Comparison of ENCODE assay signal across 22 cellular contexts in the genomic region with DNA sequence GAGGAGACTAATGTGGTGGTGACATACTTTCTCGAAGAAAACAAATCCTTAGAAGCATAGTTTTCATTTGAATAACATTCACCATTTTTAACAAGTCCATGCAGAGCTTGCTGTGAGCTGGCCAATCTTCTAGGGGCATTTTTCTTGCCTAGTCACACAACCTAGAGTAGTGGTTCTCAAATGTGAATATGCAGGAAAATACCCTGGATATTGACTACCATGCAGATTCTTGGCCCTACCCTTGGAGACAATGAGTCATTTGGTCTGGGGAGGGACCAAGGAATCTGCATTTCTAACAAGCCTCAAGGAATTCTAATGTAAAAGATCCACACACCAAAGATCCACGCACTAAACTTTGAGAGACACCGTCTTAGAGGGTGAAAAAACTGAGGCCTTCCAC. TPM values are rescaled to one million over a fixed set of nuclear protein-coding genes. Genes with fewer than 3 reads are reported as not detected.
DNase-seq lines count a peak whose midpoint lies in the region; ATAC-seq, FAIRE-seq and TF ChIP-seq lines count a peak whose summit lies in the region.
"Had no signal": no experiment of that assay in that cellular context is flagged by ENCODE, and none has a peak within 500 bp of the region (broad histone marks: within the 10 kb centered on the region; RNA-seq: fewer than 3 reads in every experiment).

No MANE protein-coding gene starts in this region.

- H3K9me1 ChIP-seq in IMR-90 (ENCODE audit: insufficient read depth, low read length), result no peaks in the 10 kb centered on the region

- CTCF ChIA-PET in IMR-90 (lab: Yijun Ruan, JAX) (no interaction called here), HEK293T (lab: Yijun Ruan, JAX) (no interaction called here)

- H4K91ac ChIP-seq in IMR-90 (ENCODE audit: insufficient read depth, low read depth, low read length), result no peak overlapping the region

- H3K14ac ChIP-seq in IMR-90 (replicated peaks; ENCODE audit: low read depth, low read length), result no peak overlapping the region; the same call in 1 of the 2 replicates

- no peak overlapping the region; the same call in 1 of the 2 replicates for H2BK20ac ChIP-seq in IMR-90 (ENCODE audit: low read depth, low read length)

- H3K36me3 ChIP-seq in IMR-90 (ENCODE audit: control insufficient read depth, insufficient read depth, low read length) (peaks cover 4% of the 10 kb centered on the region; the same call in 1 of the 2 replicates), bronchial epithelial cell (ENCODE audit: control insufficient read depth, insufficient read depth, low read length) (no peaks in the 10 kb centered on the region), mesendoderm (ENCODE audit: control insufficient read depth, insufficient read depth, low read length) (no peaks in the 10 kb centered on the region)
- H3K36me3 ChIP-seq: BLaER1 treated with 17β-estradiol and CSF1 and Interleukin-3, amounts not matched to agents 10 nM and 100 nM had no signal

- H3K23ac ChIP-seq in IMR-90 (ENCODE audit: low read depth, low read length) (no peak overlapping the region), mesendoderm (ENCODE audit: low read length) (no peak overlapping the region)

- POLR2A ChIA-PET in IMR-90 (lab: Charles Lee; ENCODE audit: unreplicated experiment) (no interaction called here), HEK293T (lab: Yijun Ruan, JAX) (no interaction called here)

- BruUV-seq in IMR-90 (replicated peaks; lab: Mats Ljungman, UMichigan), result no TSS peak

- H3K56ac ChIP-seq in IMR-90 (ENCODE audit: extremely low read depth, insufficient read depth, low read length), result no peak overlapping the region
- no peak overlapping the region for H3K56ac ChIP-seq in mesendoderm (ENCODE audit: low read length)

- H3K79me2 ChIP-seq in mesendoderm (ENCODE audit: control insufficient read depth, insufficient read depth, low read length), result no peaks in the 10 kb centered on the region

- H2AFZ ChIP-seq in IMR-90 (replicated peaks; ENCODE audit: low read length, poor library complexity), result no peak overlapping the region

- H3K4ac ChIP-seq in IMR-90 (ENCODE audit: low read depth, low read length), result no peak overlapping the region
- no peak overlapping the region for H3K4ac ChIP-seq in mesendoderm (ENCODE audit: low read depth, low read length)

- H2AK5ac ChIP-seq in IMR-90 (ENCODE audit: low read depth, low read length) (no peak overlapping the region), mesendoderm (ENCODE audit: low read length) (no peak overlapping the region)

- peak; percentile 35 for ATAC-seq in IMR-90 (ENCODE audit: low read depth)
- ATAC-seq in HG03135 (IDR thresholded peaks at IDR 0.05; ENCODE audit: unreplicated experiment), result no peak

- H4K8ac ChIP-seq in IMR-90 (ENCODE audit: low read depth in 2 of 2, low read length in 2 of 2) (no peak overlapping the region), mesendoderm (ENCODE audit: low read depth, low read length) (no peak overlapping the region)

- H3K4me1 ChIP-seq in IMR-90 (ENCODE audit: control insufficient read depth, insufficient read depth, low read length) (peaks cover 6% of the 10 kb centered on the region), mesendoderm (ENCODE audit: control insufficient read depth, low read depth, low read length) (no peaks in the 10 kb centered on the region)

- no peak overlapping the region for H2BK5ac ChIP-seq in IMR-90 (ENCODE audit: low read depth, low read length, poor library complexity, severe bottlenecking)
- H2BK5ac ChIP-seq in mesendoderm (ENCODE audit: low read length), result no peak overlapping the region

- H4K5ac ChIP-seq in IMR-90 (ENCODE audit: low read depth, low read length) (no peak overlapping the region), mesendoderm (ENCODE audit: low read length) (no peak overlapping the region)

- no peak overlapping the region for H2AK9ac ChIP-seq in IMR-90 (replicated peaks; ENCODE audit: low read depth, low read length, poor library complexity)

- no peaks in the 10 kb centered on the region for H3K79me1 ChIP-seq in IMR-90 (ENCODE audit: low read depth in 1 of 2, low read length in 2 of 2)
- no peaks in the 10 kb centered on the region for H3K79me1 ChIP-seq in mesendoderm (ENCODE audit: low read length)

- H3K9me3 ChIP-seq in IMR-90 (ENCODE audit: control insufficient read depth, insufficient read depth, low read length), result no peaks in the 10 kb centered on the region

- FAIRE-seq in bronchial epithelial cell (lab: Jason Lieb, UNC), result no peak
- FAIRE-seq: D721Med, GM12892, RCC 7860 had no signal

- H2BK15ac ChIP-seq in IMR-90 (ENCODE audit: low read depth, low read length), result no peak overlapping the region
- no peak overlapping the region for H2BK15ac ChIP-seq in mesendoderm (replicated peaks; ENCODE audit: low read depth)

- dilution Hi-C loops in IMR-90 (cut with HindIII; ENCODE audit: low sequenced_read_pairs, unreplicated experiment), result no loop called here

- DNase-seq in IMR-90 (no peak), bronchial epithelial cell (ENCODE audit: low read depth) (peak; percentile 59), mesendoderm (peak; percentile 24), substantia nigra (lab: John Stamatoyannopoulos, UW) (no peak), HEK293T (ENCODE audit: extremely low spot score) (no peak), NCI-H146 treated with DMSO at 0.1 percent for 48 hours (lab: John Stamatoyannopoulos, UW; ENCODE audit: unreplicated experiment) (no peak)
- DNase-seq: CD8-positive, alpha-beta memory T cell; DND-41; GF-D8; GOT3; Kasumi-1; NCI-H1105; NCI-H187; NCI-H345; NCI-H526 treated with DMSO at 0.1 percent for 48 hours; Right ventricle myocardium superior had no signal

- H2BK120ac ChIP-seq in IMR-90 (ENCODE audit: low read depth, low read length) (no peak overlapping the region), mesendoderm (ENCODE audit: low read depth, low read length) (no peak overlapping the region)

- TF ChIP-seq CTCF in IMR-90 (conservative IDR thresholded peaks at IDR 0.05; ENCODE audit: low read depth, low read length) (no peak), bronchial epithelial cell (IDR thresholded peaks at IDR 0.05; ENCODE audit: insufficient read depth, low read length, severe bottlenecking) (no peak)

- H3K4me2 ChIP-seq in IMR-90 (ENCODE audit: low read depth, low read length), result no peak overlapping the region
- no peak overlapping the region for H3K4me2 ChIP-seq in mesendoderm (ENCODE audit: low read length)
- H3K4me2 ChIP-seq: BLaER1 treated with 17β-estradiol and CSF1 and Interleukin-3, amounts not matched to agents 10 nM and 100 nM had no signal

- intact Hi-C loops in IMR-90 (cut with micrococcal nuclease), result no loop called here

- H3K9ac ChIP-seq in IMR-90 (ENCODE audit: low read depth, low read length) (no peak overlapping the region), mesendoderm (ENCODE audit: low read length) (no peak overlapping the region)
- H3K9ac ChIP-seq: BLaER1 treated with 17β-estradiol and CSF1 and Interleukin-3, amounts not matched to agents 10 nM and 100 nM had no signal

- H3K18ac ChIP-seq in IMR-90 (ENCODE audit: low read depth, low read length), result peak overlapping the region; percentile 53; the same call in 1 of the 2 replicates
- H3K18ac ChIP-seq in mesendoderm (ENCODE audit: low read length), result no peak overlapping the region

- TF ChIP-seq RAD21 in IMR-90 (IDR thresholded peaks at IDR 0.05; ENCODE audit: low read length), result no peak

- H3K27me3 ChIP-seq in IMR-90 (ENCODE audit: control insufficient read depth, insufficient read depth, low read length), result no peaks in the 10 kb centered on the region
- H3K27me3 ChIP-seq in bronchial epithelial cell (ENCODE audit: control insufficient read depth, insufficient read depth, low read length), result no peaks in the 10 kb centered on the region
- no peaks in the 10 kb centered on the region for H3K27me3 ChIP-seq in mesendoderm (ENCODE audit: insufficient read depth, low read length, poor library complexity)
- H3K27me3 ChIP-seq: BLaER1 treated with 17β-estradiol and CSF1 and Interleukin-3, amounts not matched to agents 10 nM and 100 nM had no signal

- H4K20me1 ChIP-seq in IMR-90 (ENCODE audit: insufficient read depth, low read length), result no peaks in the 10 kb centered on the region
- H4K20me1 ChIP-seq: BLaER1 treated with 17β-estradiol and CSF1 and Interleukin-3, amounts not matched to agents 10 nM and 100 nM had no signal

- TF ChIP-seq POLR2A in IMR-90 (IDR thresholded peaks at IDR 0.05; ENCODE audit: low read depth, low read length), result no peak

- H3K4me3 ChIP-seq in IMR-90 (ENCODE audit: insufficient read depth, low read depth, low read length), result no peak overlapping the region
- no peak overlapping the region for H3K4me3 ChIP-seq in bronchial epithelial cell (ENCODE audit: low read depth, low read length)
- no peak overlapping the region for H3K4me3 ChIP-seq in mesendoderm (ENCODE audit: low read length)
- H3K4me3 ChIP-seq: BLaER1 treated with 17β-estradiol and CSF1 and Interleukin-3, amounts not matched to agents 10 nM and 100 nM had no signal

- in situ Hi-C loops in IMR-90 (cut with MboI; ENCODE audit: low sequenced_read_pairs), result no loop called here

- H3K27ac ChIP-seq in IMR-90 (ENCODE audit: insufficient read depth, low read length) (no peak overlapping the region), mesendoderm (ENCODE audit: low read depth, low read length) (no peak overlapping the region), substantia nigra (ENCODE audit: low read depth, low read length, poor library complexity, severe bottlenecking) (peak overlapping the region; percentile 75)
- H3K27ac ChIP-seq: BLaER1 treated with 17β-estradiol and CSF1 and Interleukin-3, amounts not matched to agents 10 nM and 100 nM had no signal

- no CpG with 5 or more reads among the region's 3 CpGs for WGBS in IMR-90 (ENCODE audit: extremely low coverage in 2 of 2, insufficient read length in 1 of 2), 2 experiments
- no CpG with 5 or more reads among the region's 3 CpGs for WGBS in mesendoderm (ENCODE audit: extremely low coverage, insufficient coverage, low lambda C conversion rate)

TF ChIP-seq in IMR-90, 13 proteins besides CTCF, POLR2A, EP300 and RAD21 (continues in another document):
- TF ChIP-seq RCOR1 (IDR thresholded peaks at IDR 0.05; ENCODE audit: insufficient replicate concordance, low read length), result no peak
- TF ChIP-seq CEBPB (IDR thresholded peaks at IDR 0.05; ENCODE audit: low read depth, low read length), result no peak
- TF ChIP-seq NFE2L2 (IDR thresholded peaks at IDR 0.05; ENCODE audit: low read depth, low read length), result no peak

TF ChIP-seq in HEK293T, 16 proteins besides CTCF, POLR2A, EP300 and RAD21 (continues in another document):
- TF ChIP-seq ELF4 (IDR thresholded peaks at IDR 0.05) (no peak), LEF1 (IDR thresholded peaks at IDR 0.05; ENCODE audit: borderline replicate concordance) (no peak), FOXK2 (IDR thresholded peaks at IDR 0.05) (no peak), BHLHE40 (IDR thresholded peaks at IDR 0.05; ENCODE audit: borderline replicate concordance) (no peak)

RNA-seq across cellular contexts. Expression of gene GDNF, which starts 23.5 kb away (rescaled TPM):
- total RNA-seq in IMR-90 (2012; rRNA removed) (0.18 and 0.28 TPM in 2 replicates), bronchial epithelial cell (under 0.01 TPM in 1 of 2 replicates, not detected in the other)
- polyA plus RNA-seq in IMR-90 (2012; rRNA removed), result 0.82 and 0.85 TPM in 2 replicates
- 0.35 and 0.68 TPM in 2 replicates for polyA plus RNA-seq in IMR-90 (2012; cell fraction: cytosol; rRNA removed)
- 1.6 and 3.3 TPM in 2 replicates for polyA plus RNA-seq in IMR-90 (2012; cell fraction: nucleus; rRNA removed; ENCODE audit: low replicate concordance)
- 2.8 TPM for polyA plus RNA-seq in mesendoderm (2013, experiment 1 of 2)
- polyA plus RNA-seq in mesendoderm (2013, experiment 2 of 2), result 3.1 TPM
- total RNA-seq: CD8-positive, alpha-beta memory T cell; Right ventricle myocardium superior had no signal
- polyA plus RNA-seq: CD8-positive, alpha-beta memory T cell; IgD-negative memory B cell had no signal

Comparison
In these comparisons a context has a peak if more than half of its experiments do, and no peak if none do; other contexts are left out.
1. DNase-seq: peak in bronchial epithelial cell (single experiment) and mesendoderm (single experiment); none in IMR-90 (single experiment), substantia nigra (0 of 49), HEK293T (single experiment) and NCI-H146 treated with DMSO at 0.1 percent for 48 hours (single experiment).